In genomic region chr20:34706912-34707784, GRCh38 we compare ENCODE assay signal across 1 cellular context.
TF ChIP-seq lines count a peak whose summit lies in the region.

No MANE protein-coding gene starts in this region.

TF ChIP-seq in HepG2, 621 proteins besides CTCF, POLR2A, EP300 and RAD21 (continued from another document and continues in another):
- TF ChIP-seq ZNF142 (CRISPR knock-in tag; IDR thresholded peaks at IDR 0.05) (peak; percentile 57), SPEN (CRISPR knock-in tag; IDR thresholded peaks at IDR 0.05; ENCODE audit: low read depth) (no peak; the same call in 1 of the 2 replicates), NR2F2 (IDR thresholded peaks at IDR 0.05; ENCODE audit: borderline replicate concordance, low read depth) (peak; percentile 72; the same call in 1 of the 2 replicates), KDM3A (CRISPR knock-in tag; IDR thresholded peaks at IDR 0.05; ENCODE audit: low read depth) (0 out of 2 replicates have a peak, but pooled peaks have one; percentile 14), ZFY (CRISPR knock-in tag; IDR thresholded peaks at IDR 0.05) (peak; percentile 46; the same call in 1 of the 2 replicates), NCOA5 (CRISPR knock-in tag; IDR thresholded peaks at IDR 0.05) (0 out of 2 replicates have a peak, but pooled peaks have one; percentile 53), CHD4 (IDR thresholded peaks at IDR 0.05; ENCODE audit: borderline replicate concordance, low read length) (no peak), ZNF709 (CRISPR knock-in tag; IDR thresholded peaks at IDR 0.05) (peak; percentile 88), ZNF124 (CRISPR knock-in tag; IDR thresholded peaks at IDR 0.05) (peak; percentile 74; the same call in 1 of the 2 replicates), RFXAP (CRISPR knock-in tag; IDR thresholded peaks at IDR 0.05; ENCODE audit: borderline replicate concordance) (peak; percentile 28; the same call in 1 of the 2 replicates), CBFB (CRISPR knock-in tag; IDR thresholded peaks at IDR 0.05) (0 out of 2 replicates have a peak, but pooled peaks have one; percentile 3), ATF1 (CRISPR knock-in tag; IDR thresholded peaks at IDR 0.05) (no peak; the same call in 1 of the 2 replicates), ZNF770 (CRISPR knock-in tag; IDR thresholded peaks at IDR 0.05) (0 out of 2 replicates have a peak, but pooled peaks have one; percentile 26), THAP11 (CRISPR knock-in tag; IDR thresholded peaks at IDR 0.05) (peak; percentile 73), ZNF607 (CRISPR knock-in tag; IDR thresholded peaks at IDR 0.05; ENCODE audit: borderline replicate concordance) (peak; percentile 80; the same call in 1 of the 2 replicates), ZNF839 (CRISPR knock-in tag; IDR thresholded peaks at IDR 0.05; ENCODE audit: borderline replicate concordance) (no peak; the same call in 1 of the 2 replicates), HOXA3 (CRISPR knock-in tag; IDR thresholded peaks at IDR 0.05) (peak; percentile 67), ZNF256 (CRISPR knock-in tag; conservative IDR thresholded peaks at IDR 0.05) (no peak), TBL1XR1 (IDR thresholded peaks at IDR 0.05; ENCODE audit: borderline replicate concordance, low read length, partially characterized antibody) (peak; percentile 81), YEATS2 (CRISPR knock-in tag; IDR thresholded peaks at IDR 0.05; ENCODE audit: borderline replicate concordance) (peak; percentile 51; the same call in 1 of the 2 replicates), MXD3 (CRISPR knock-in tag; IDR thresholded peaks at IDR 0.05) (0 out of 2 replicates have a peak, but pooled peaks have one; percentile 24), ZNF547 (CRISPR knock-in tag; IDR thresholded peaks at IDR 0.05) (no peak), REL (CRISPR knock-in tag; conservative IDR thresholded peaks at IDR 0.05) (no peak)
- TF ChIP-seq, protein P1, sequence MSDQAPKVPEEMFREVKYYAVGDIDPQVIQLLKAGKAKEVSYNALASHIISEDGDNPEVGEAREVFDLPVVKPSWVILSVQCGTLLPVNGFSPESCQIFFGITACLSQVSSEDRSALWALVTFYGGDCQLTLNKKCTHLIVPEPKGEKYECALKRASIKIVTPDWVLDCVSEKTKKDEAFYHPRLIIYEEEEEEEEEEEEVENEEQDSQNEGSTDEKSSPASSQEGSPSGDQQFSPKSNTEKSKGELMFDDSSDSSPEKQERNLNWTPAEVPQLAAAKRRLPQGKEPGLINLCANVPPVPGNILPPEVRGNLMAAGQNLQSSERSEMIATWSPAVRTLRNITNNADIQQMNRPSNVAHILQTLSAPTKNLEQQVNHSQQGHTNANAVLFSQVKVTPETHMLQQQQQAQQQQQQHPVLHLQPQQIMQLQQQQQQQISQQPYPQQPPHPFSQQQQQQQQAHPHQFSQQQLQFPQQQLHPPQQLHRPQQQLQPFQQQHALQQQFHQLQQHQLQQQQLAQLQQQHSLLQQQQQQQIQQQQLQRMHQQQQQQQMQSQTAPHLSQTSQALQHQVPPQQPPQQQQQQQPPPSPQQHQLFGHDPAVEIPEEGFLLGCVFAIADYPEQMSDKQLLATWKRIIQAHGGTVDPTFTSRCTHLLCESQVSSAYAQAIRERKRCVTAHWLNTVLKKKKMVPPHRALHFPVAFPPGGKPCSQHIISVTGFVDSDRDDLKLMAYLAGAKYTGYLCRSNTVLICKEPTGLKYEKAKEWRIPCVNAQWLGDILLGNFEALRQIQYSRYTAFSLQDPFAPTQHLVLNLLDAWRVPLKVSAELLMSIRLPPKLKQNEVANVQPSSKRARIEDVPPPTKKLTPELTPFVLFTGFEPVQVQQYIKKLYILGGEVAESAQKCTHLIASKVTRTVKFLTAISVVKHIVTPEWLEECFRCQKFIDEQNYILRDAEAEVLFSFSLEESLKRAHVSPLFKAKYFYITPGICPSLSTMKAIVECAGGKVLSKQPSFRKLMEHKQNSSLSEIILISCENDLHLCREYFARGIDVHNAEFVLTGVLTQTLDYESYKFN (CRISPR knock-in tag; conservative IDR thresholded peaks at IDR 0.05), result peak; percentile 98
- TF ChIP-seq, protein P2, sequence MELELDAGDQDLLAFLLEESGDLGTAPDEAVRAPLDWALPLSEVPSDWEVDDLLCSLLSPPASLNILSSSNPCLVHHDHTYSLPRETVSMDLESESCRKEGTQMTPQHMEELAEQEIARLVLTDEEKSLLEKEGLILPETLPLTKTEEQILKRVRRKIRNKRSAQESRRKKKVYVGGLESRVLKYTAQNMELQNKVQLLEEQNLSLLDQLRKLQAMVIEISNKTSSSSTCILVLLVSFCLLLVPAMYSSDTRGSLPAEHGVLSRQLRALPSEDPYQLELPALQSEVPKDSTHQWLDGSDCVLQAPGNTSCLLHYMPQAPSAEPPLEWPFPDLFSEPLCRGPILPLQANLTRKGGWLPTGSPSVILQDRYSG (CRISPR knock-in tag; IDR thresholded peaks at IDR 0.05), result no peak
- TF ChIP-seq, protein P3, sequence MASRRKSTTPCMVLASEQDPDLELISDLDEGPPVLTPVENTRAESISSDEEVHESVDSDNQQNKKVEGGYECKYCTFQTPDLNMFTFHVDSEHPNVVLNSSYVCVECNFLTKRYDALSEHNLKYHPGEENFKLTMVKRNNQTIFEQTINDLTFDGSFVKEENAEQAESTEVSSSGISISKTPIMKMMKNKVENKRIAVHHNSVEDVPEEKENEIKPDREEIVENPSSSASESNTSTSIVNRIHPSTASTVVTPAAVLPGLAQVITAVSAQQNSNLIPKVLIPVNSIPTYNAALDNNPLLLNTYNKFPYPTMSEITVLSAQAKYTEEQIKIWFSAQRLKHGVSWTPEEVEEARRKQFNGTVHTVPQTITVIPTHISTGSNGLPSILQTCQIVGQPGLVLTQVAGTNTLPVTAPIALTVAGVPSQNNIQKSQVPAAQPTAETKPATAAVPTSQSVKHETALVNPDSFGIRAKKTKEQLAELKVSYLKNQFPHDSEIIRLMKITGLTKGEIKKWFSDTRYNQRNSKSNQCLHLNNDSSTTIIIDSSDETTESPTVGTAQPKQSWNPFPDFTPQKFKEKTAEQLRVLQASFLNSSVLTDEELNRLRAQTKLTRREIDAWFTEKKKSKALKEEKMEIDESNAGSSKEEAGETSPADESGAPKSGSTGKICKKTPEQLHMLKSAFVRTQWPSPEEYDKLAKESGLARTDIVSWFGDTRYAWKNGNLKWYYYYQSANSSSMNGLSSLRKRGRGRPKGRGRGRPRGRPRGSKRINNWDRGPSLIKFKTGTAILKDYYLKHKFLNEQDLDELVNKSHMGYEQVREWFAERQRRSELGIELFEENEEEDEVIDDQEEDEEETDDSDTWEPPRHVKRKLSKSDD (CRISPR knock-in tag; IDR thresholded peaks at IDR 0.05; ENCODE audit: low read depth), result no peak
- TF ChIP-seq, protein P4, sequence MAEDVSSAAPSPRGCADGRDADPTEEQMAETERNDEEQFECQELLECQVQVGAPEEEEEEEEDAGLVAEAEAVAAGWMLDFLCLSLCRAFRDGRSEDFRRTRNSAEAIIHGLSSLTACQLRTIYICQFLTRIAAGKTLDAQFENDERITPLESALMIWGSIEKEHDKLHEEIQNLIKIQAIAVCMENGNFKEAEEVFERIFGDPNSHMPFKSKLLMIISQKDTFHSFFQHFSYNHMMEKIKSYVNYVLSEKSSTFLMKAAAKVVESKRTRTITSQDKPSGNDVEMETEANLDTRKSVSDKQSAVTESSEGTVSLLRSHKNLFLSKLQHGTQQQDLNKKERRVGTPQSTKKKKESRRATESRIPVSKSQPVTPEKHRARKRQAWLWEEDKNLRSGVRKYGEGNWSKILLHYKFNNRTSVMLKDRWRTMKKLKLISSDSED (CRISPR knock-in tag; IDR thresholded peaks at IDR 0.05), result no peak
- TF ChIP-seq, protein P5, sequence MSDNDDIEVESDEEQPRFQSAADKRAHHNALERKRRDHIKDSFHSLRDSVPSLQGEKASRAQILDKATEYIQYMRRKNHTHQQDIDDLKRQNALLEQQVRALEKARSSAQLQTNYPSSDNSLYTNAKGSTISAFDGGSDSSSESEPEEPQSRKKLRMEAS (IDR thresholded peaks at IDR 0.05), result peak; percentile 63
- TF ChIP-seq, protein P6, sequence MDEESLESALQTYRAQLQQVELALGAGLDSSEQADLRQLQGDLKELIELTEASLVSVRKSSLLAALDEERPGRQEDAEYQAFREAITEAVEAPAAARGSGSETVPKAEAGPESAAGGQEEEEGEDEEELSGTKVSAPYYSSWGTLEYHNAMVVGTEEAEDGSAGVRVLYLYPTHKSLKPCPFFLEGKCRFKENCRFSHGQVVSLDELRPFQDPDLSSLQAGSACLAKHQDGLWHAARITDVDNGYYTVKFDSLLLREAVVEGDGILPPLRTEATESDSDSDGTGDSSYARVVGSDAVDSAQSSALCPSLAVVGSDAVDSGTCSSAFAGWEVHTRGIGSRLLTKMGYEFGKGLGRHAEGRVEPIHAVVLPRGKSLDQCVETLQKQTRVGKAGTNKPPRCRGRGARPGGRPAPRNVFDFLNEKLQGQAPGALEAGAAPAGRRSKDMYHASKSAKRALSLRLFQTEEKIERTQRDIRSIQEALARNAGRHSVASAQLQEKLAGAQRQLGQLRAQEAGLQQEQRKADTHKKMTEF (CRISPR knock-in tag; IDR thresholded peaks at IDR 0.05), result peak; percentile 75; the same call in 1 of the 2 replicates
- TF ChIP-seq, protein P7, sequence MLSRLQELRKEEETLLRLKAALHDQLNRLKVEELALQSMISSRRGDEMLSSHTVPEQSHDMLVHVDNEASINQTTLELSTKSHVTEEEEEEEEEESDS (CRISPR knock-in tag; IDR thresholded peaks at IDR 0.05; ENCODE audit: borderline replicate concordance), result 0 out of 2 replicates have a peak, but pooled peaks have one; percentile 40
- TF ChIP-seq, protein P8, sequence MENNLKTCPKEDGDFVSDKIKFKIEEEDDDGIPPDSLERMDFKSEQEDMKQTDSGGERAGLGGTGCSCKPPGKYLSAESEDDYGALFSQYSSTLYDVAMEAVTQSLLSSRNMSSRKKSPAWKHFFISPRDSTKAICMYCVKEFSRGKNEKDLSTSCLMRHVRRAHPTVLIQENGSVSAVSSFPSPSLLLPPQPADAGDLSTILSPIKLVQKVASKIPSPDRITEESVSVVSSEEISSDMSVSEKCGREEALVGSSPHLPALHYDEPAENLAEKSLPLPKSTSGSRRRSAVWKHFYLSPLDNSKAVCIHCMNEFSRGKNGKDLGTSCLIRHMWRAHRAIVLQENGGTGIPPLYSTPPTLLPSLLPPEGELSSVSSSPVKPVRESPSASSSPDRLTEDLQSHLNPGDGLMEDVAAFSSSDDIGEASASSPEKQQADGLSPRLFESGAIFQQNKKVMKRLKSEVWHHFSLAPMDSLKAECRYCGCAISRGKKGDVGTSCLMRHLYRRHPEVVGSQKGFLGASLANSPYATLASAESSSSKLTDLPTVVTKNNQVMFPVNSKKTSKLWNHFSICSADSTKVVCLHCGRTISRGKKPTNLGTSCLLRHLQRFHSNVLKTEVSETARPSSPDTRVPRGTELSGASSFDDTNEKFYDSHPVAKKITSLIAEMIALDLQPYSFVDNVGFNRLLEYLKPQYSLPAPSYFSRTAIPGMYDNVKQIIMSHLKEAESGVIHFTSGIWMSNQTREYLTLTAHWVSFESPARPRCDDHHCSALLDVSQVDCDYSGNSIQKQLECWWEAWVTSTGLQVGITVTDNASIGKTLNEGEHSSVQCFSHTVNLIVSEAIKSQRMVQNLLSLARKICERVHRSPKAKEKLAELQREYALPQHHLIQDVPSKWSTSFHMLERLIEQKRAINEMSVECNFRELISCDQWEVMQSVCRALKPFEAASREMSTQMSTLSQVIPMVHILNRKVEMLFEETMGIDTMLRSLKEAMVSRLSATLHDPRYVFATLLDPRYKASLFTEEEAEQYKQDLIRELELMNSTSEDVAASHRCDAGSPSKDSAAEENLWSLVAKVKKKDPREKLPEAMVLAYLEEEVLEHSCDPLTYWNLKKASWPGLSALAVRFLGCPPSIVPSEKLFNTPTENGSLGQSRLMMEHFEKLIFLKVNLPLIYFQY (CRISPR knock-in tag; IDR thresholded peaks at IDR 0.05; ENCODE audit: borderline replicate concordance), result peak; percentile 68
